ENCODE assay signal across 6 cellular contexts in the genomic region with DNA sequence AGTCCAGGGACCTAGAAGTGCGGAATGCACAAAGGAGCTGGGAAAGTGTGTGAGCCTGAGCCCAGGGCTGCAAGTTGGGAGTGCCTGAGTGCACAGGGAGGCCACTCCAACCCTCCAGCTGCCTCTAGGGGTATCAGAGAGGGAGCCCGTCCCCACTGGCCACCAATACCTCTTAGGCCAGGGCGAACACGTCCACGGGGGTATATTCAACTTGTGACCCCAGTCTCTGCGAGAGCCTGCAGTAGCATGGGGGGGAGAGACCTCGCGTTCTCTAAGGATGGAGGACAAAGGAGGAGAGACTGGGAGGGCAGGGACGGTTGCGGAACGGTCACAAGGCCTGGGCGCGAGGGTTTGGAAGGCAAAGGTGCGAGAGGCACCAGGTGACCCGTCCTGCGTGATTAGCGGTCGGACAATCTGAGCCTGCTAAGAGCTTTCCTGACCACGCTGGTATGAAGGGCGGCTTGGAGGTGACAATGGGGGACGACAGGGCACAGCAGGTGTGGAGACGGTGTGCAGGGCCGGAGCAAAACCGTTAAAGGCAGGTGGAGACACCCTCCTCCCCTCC. TPM values are rescaled to one million over a fixed set of nuclear protein-coding genes. Genes with fewer than 3 reads are reported as not detected.
A peak's percentile ranks its signal among the peaks of the same experiment; 100 is the strongest.
DNase-seq lines count a peak whose midpoint lies in the region; ATAC-seq lines count a peak whose summit lies in the region.

No MANE protein-coding gene starts in this region.

- no peak overlapping the region for H3K14ac ChIP-seq in mesenchymal stem cell (ENCODE audit: low read length in 2 of 2)

- H3K79me1 ChIP-seq in mesenchymal stem cell (replicated peaks; ENCODE audit: low read length, poor library complexity, severe bottlenecking) = peaks cover 14% of the 10 kb centered on the region

- H3K4me1 ChIP-seq in mesenchymal stem cell (ENCODE audit: control insufficient read depth, insufficient read depth, low read depth, low read length) = peaks cover 21% of the 10 kb centered on the region

- H3K9me3 ChIP-seq in mesenchymal stem cell (ENCODE audit: control insufficient read depth, low read length) = no peaks in the 10 kb centered on the region

- H3K9me3 Mint-ChIP-seq in activated naive CD4-positive, alpha-beta T cell treated with anti-CD3 and anti-CD28 coated beads, Interleukin-2, amount 50 U/mL, for 24 hours = no peaks in the 10 kb centered on the region

- peaks cover 28% of the 10 kb centered on the region for H3K4me1 Mint-ChIP-seq in activated naive CD4-positive, alpha-beta T cell treated with anti-CD3 and anti-CD28 coated beads, Interleukin-2, amount 50 U/mL, for 24 hours

- peaks cover 7% of the 10 kb centered on the region for H3K36me3 Mint-ChIP-seq in activated naive CD4-positive, alpha-beta T cell treated with anti-CD3 and anti-CD28 coated beads, Interleukin-2, amount 50 U/mL, for 24 hours

- H2BK120ac ChIP-seq in mesenchymal stem cell (ENCODE audit: low read depth, low read length) = no peak overlapping the region

- H3K27me3 Mint-ChIP-seq in activated naive CD4-positive, alpha-beta T cell treated with anti-CD3 and anti-CD28 coated beads, Interleukin-2, amount 50 U/mL, for 24 hours = no peaks in the 10 kb centered on the region

- peak overlapping the region; percentile 97 for H3K27ac Mint-ChIP-seq in activated naive CD4-positive, alpha-beta T cell treated with anti-CD3 and anti-CD28 coated beads, Interleukin-2, amount 50 U/mL, for 24 hours

- H3K9ac ChIP-seq in mesenchymal stem cell (ENCODE audit: low read length) = peak overlapping the region; percentile 69

- DNase-seq in H7 = peak; percentile 78
- DNase-seq in mesenchymal stem cell = no peak
- DNase-seq in ACHN = no peak

- H2AK5ac ChIP-seq in mesenchymal stem cell (ENCODE audit: low read length, severe bottlenecking) = no peak overlapping the region

- H3K36me3 ChIP-seq in H7 (replicated peaks; ENCODE audit: control insufficient read depth, insufficient read depth, low read length) (peaks cover 15% of the 10 kb centered on the region), mesenchymal stem cell (ENCODE audit: control insufficient read depth in 1 of 2, insufficient read depth in 2 of 2, low read depth in 1 of 2, low read length in 2 of 2) (peaks cover 31 to 56% of the 10 kb centered on the region in 2 experiments)

- in situ Hi-C loops in ACHN (cut with HindIII; ENCODE audit: low pct_ligation_motif_present, low pct_unique_long_range_greater_than_20kb, low sequenced_read_pairs) = no loop called here

- H3K4me3 Mint-ChIP-seq in activated naive CD4-positive, alpha-beta T cell treated with anti-CD3 and anti-CD28 coated beads, Interleukin-2, amount 50 U/mL, for 24 hours = peak overlapping the region; percentile 85

- H4K8ac ChIP-seq in mesenchymal stem cell (ENCODE audit: low read length) = peak overlapping the region; percentile 42

- 15% methylated on average over 24 of the region's 24 CpGs for WGBS in mesenchymal stem cell

- no peak overlapping the region for H3K23ac ChIP-seq in mesenchymal stem cell (ENCODE audit: low read length in 2 of 2)

- ATAC-seq in HG03571 (IDR thresholded peaks at IDR 0.05; ENCODE audit: unreplicated experiment) (no peak), HG03442 (IDR thresholded peaks at IDR 0.05; ENCODE audit: unreplicated experiment) (no peak)

- no peak overlapping the region for H3K4ac ChIP-seq in mesenchymal stem cell (ENCODE audit: low read depth in 1 of 2, low read length in 2 of 2)

- H3K18ac ChIP-seq in mesenchymal stem cell (ENCODE audit: low read depth in 1 of 2, low read length in 2 of 2) = peak overlapping the region in 1 of 2 experiments; percentile 15

- no peak overlapping the region for H2BK15ac ChIP-seq in mesenchymal stem cell (ENCODE audit: low read depth, poor library complexity, severe bottlenecking)

- H3K27ac ChIP-seq in mesenchymal stem cell (ENCODE audit: low read length, poor library complexity, severe bottlenecking) = no peak overlapping the region

- H3K4me2 ChIP-seq in mesenchymal stem cell (ENCODE audit: low read length, poor library complexity, severe bottlenecking) = peak overlapping the region; percentile 79

- H3K4me3 ChIP-seq in H7 (ENCODE audit: insufficient read depth, low read depth, low read length) = peak overlapping the region; percentile 81
- peak overlapping the region; percentile 65 to 82 for H3K4me3 ChIP-seq in mesenchymal stem cell (ENCODE audit: insufficient read depth in 1 of 2, low read depth in 1 of 2, low read length in 2 of 2)

- H3K27me3 ChIP-seq in H7 (ENCODE audit: control insufficient read depth, insufficient read depth, low read length) (no peaks in the 10 kb centered on the region), mesenchymal stem cell (ENCODE audit: control insufficient read depth in 1 of 2, insufficient read depth in 1 of 2, low read length in 2 of 2) (no peaks in the 10 kb centered on the region)

- H2AFZ ChIP-seq in mesenchymal stem cell (ENCODE audit: low read depth, low read length) = peak overlapping the region; percentile 74

- H2BK12ac ChIP-seq in mesenchymal stem cell (ENCODE audit: low read length in 2 of 2) = no peak overlapping the region

- no peak overlapping the region for H4K91ac ChIP-seq in mesenchymal stem cell (ENCODE audit: low read length)

- H2BK5ac ChIP-seq in mesenchymal stem cell (ENCODE audit: low read depth, low read length, poor library complexity, severe bottlenecking) = no peak overlapping the region

RNA-seq across cellular contexts. Expression of gene CD320, which starts 0.7 kb away (rescaled TPM):
- total RNA-seq in H7 (2014; rRNA removed; shearing (Covaris generic)) = 127 and 159 TPM in 2 replicates
- polyA plus RNA-seq in mesenchymal stem cell (2013, experiment 1 of 2) = 16.5 TPM
- 16.4 TPM for polyA plus RNA-seq in mesenchymal stem cell (2013, experiment 2 of 2)

RNA-seq across cellular contexts. Expression of gene NDUFA7, which starts 13.7 kb away (rescaled TPM):
- 103 and 117 TPM in 2 replicates for total RNA-seq in H7 (2014; rRNA removed; shearing (Covaris generic))
- 104 TPM for polyA plus RNA-seq in mesenchymal stem cell (2013, experiment 1 of 2)
- polyA plus RNA-seq in mesenchymal stem cell (2013, experiment 2 of 2) = 104 TPM

RNA-seq across cellular contexts. Expression of gene RPS28, which starts 13.8 kb away (rescaled TPM):
- total RNA-seq in H7 (2014; rRNA removed; shearing (Covaris generic)) = 512 and 545 TPM in 2 replicates
- polyA plus RNA-seq in mesenchymal stem cell (2013, experiment 1 of 2) = 1,490 TPM
- polyA plus RNA-seq in mesenchymal stem cell (2013, experiment 2 of 2) = 1,615 TPM

RNA-seq across cellular contexts. Expression of gene KANK3, which starts 35.6 kb away (rescaled TPM):
- 1.2 and 7.3 TPM in 2 replicates for total RNA-seq in H7 (2014; rRNA removed; shearing (Covaris generic))
- polyA plus RNA-seq in mesenchymal stem cell (2013, experiment 1 of 2) = 0.14 TPM
- 0.23 TPM for polyA plus RNA-seq in mesenchymal stem cell (2013, experiment 2 of 2)

RNA-seq across cellular contexts. Expression of gene ANGPTL4, which starts 56.5 kb away (rescaled TPM):
- 13.2 and 17.1 TPM in 2 replicates for total RNA-seq in H7 (2014; rRNA removed; shearing (Covaris generic))
- polyA plus RNA-seq in mesenchymal stem cell (2013, experiment 1 of 2) = 48.8 TPM
- polyA plus RNA-seq in mesenchymal stem cell (2013, experiment 2 of 2) = 48.5 TPM
